In the genomic region with DNA sequence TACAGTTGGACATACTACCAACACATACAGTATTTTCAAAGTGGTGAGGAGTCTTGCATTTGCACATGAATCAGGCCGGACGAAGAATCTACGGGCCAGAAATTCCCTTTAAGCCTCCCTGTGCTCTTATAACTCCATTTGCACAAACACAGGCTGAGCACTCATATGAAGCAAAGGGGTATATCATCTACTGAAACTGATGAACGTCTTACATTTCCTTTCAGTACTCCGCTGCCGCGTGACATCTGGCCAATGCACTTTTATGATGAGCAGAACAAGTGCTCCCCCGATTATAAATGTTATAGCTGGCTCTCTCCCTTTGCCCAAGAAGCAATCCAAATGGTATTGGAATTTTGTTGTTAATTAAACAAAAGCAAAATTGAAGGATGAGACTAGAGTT, we compare ENCODE assay signal across 14 cellular contexts.
DNase-seq lines count a peak whose midpoint lies in the region; ATAC-seq and TF ChIP-seq lines count a peak whose summit lies in the region.
"Had no signal": no experiment of that assay in that cellular context is flagged by ENCODE, and none has a peak within 500 bp of the region (broad histone marks: within the 10 kb centered on the region; RNA-seq: fewer than 3 reads in every experiment).

No MANE protein-coding gene starts in this region.

- POLR2A ChIA-PET in WTC11 (lab: Charles Lee): no interaction called here

- peaks cover 29% of the 10 kb centered on the region for H3K4me1 ChIP-seq in lower lobe of right lung
- H3K4me1 ChIP-seq in upper lobe of right lung: no peaks in the 10 kb centered on the region

- H3K36me3 ChIP-seq in lower lobe of right lung: no peaks in the 10 kb centered on the region
- no peaks in the 10 kb centered on the region for H3K36me3 ChIP-seq in upper lobe of right lung

- peaks cover 13% of the 10 kb centered on the region for H3K36me3 Mint-ChIP-seq in activated naive CD4-positive, alpha-beta T cell treated with anti-CD3 and anti-CD28 coated beads, Interleukin-2, amount 10 ng/mL, durations not matched to agents 7 days and 5 days
- H3K36me3 Mint-ChIP-seq in WTC11: no peaks in the 10 kb centered on the region

- H3K27me3 ChIP-seq in lower lobe of right lung (ENCODE audit: low read depth): no peaks in the 10 kb centered on the region
- no peaks in the 10 kb centered on the region for H3K27me3 ChIP-seq in upper lobe of right lung

- CTCF ChIA-PET in activated naive CD4-positive, alpha-beta T cell treated with anti-CD3 and anti-CD28 coated beads, Interleukin-2, amount 10 ng/mL, durations not matched to agents 7 days and 5 days (lab: Charles Lee): interaction anchor here (0.7 to 6.3 kb wide), 4 partner anchors 69 to 343 kb away, joined by 3 to 83 read pairs (median 4); no protein-coding TSS in a partner anchor
- CTCF ChIA-PET in WTC11 (lab: Charles Lee): interaction anchor here (0.7 to 1.6 kb wide), 2 partner anchors 199 to 328 kb away, joined by 3 to 5 read pairs; no protein-coding TSS in a partner anchor

- peaks cover 72% of the 10 kb centered on the region for H3K4me1 Mint-ChIP-seq in activated naive CD4-positive, alpha-beta T cell treated with anti-CD3 and anti-CD28 coated beads, Interleukin-2, amount 10 ng/mL, durations not matched to agents 7 days and 5 days
- peaks cover 33% of the 10 kb centered on the region for H3K4me1 Mint-ChIP-seq in WTC11

- peak; percentile 81 for DNase-seq in activated effector memory CD4-positive, alpha-beta T cell treated with anti-CD3 and anti-CD28 coated beads, Interleukin-2, amount 50 U/mL, for 16 hours
- DNase-seq in activated effector memory CD4-positive, alpha-beta T cell treated with Interleukin-2 at 50 U/mL for 16 hours: no peak
- peak; percentile 58 for DNase-seq in activated naive CD4-positive, alpha-beta T cell treated with anti-CD3 and anti-CD28 coated beads, Interleukin-2, amount 10 ng/mL, durations not matched to agents 7 days and 5 days
- no peak for DNase-seq in lower lobe of right lung
- DNase-seq in upper lobe of right lung: no peak
- no peak for DNase-seq in WTC11 (ENCODE audit: low spot score)
- DNase-seq: caudate nucleus, H9, NCI-H2029 treated with DMSO at 0.1 percent for 48 hours had no signal

- H3K4me3 ChIP-seq in lower lobe of right lung (peak overlapping the region; percentile 1), upper lobe of right lung (peak overlapping the region; percentile 75)
- H3K4me3 ChIP-seq: lung had no signal

- H3K27ac ChIP-seq in lower lobe of right lung (peak overlapping the region; percentile 0), upper lobe of right lung (no peak overlapping the region)
- H3K27ac ChIP-seq: HL-60 had no signal

- peaks cover 11% of the 10 kb centered on the region for H3K27me3 Mint-ChIP-seq in activated naive CD4-positive, alpha-beta T cell treated with anti-CD3 and anti-CD28 coated beads, Interleukin-2, amount 10 ng/mL, durations not matched to agents 7 days and 5 days
- H3K27me3 Mint-ChIP-seq in WTC11 (ENCODE audit: low read depth): peaks cover 34% of the 10 kb centered on the region

- H3K9me3 Mint-ChIP-seq in activated naive CD4-positive, alpha-beta T cell treated with anti-CD3 and anti-CD28 coated beads, Interleukin-2, amount 10 ng/mL, durations not matched to agents 7 days and 5 days: no peaks in the 10 kb centered on the region
- H3K9me3 Mint-ChIP-seq in WTC11: no peaks in the 10 kb centered on the region
- H3K9me3 Mint-ChIP-seq: H9 had no signal

- peak overlapping the region; percentile 83 for H3K27ac Mint-ChIP-seq in activated naive CD4-positive, alpha-beta T cell treated with anti-CD3 and anti-CD28 coated beads, Interleukin-2, amount 10 ng/mL, durations not matched to agents 7 days and 5 days
- no peak overlapping the region for H3K27ac Mint-ChIP-seq in WTC11
- H3K27ac Mint-ChIP-seq: H9 had no signal

- no peaks in the 10 kb centered on the region for H3K9me3 ChIP-seq in lower lobe of right lung
- H3K9me3 ChIP-seq in upper lobe of right lung: no peaks in the 10 kb centered on the region

- intact Hi-C loops in lower lobe of right lung (cut with DNase I) (loop anchor here (5.0 kb wide), 1 partner anchor 328 kb away; no protein-coding TSS in a partner anchor), upper lobe of right lung (cut with DNase I) (no loop called here)

- peak overlapping the region; percentile 74 for H3K4me3 Mint-ChIP-seq in activated naive CD4-positive, alpha-beta T cell treated with anti-CD3 and anti-CD28 coated beads, Interleukin-2, amount 10 ng/mL, durations not matched to agents 7 days and 5 days
- H3K4me3 Mint-ChIP-seq in WTC11: no peak overlapping the region
- H3K4me3 Mint-ChIP-seq: H9 had no signal

- no peak for ATAC-seq in lower lobe of right lung
- no peak for ATAC-seq in upper lobe of right lung
- no peak for ATAC-seq in HG03097 (IDR thresholded peaks at IDR 0.05; ENCODE audit: low FRiP score, unreplicated experiment)
- ATAC-seq in HG03342 (IDR thresholded peaks at IDR 0.05; ENCODE audit: unreplicated experiment): no peak
- no peak for ATAC-seq in WTC11
- ATAC-seq: Right ventricle myocardium inferior had no signal

- TF ChIP-seq CTCF in lower lobe of right lung (IDR thresholded peaks at IDR 0.05): no peak
- no peak for TF ChIP-seq CTCF in upper lobe of right lung (IDR thresholded peaks at IDR 0.05)
- no peak for TF ChIP-seq CTCF in WTC11 (IDR thresholded peaks at IDR 0.05)

TF ChIP-seq in WTC11, 78 proteins besides CTCF, POLR2A, EP300 and RAD21:
- TF ChIP-seq ZNF317 (CRISPR knock-in tag; IDR thresholded peaks at IDR 0.05; ENCODE audit: borderline replicate concordance, low read depth) (no peak), MXD4 (CRISPR knock-in tag; IDR thresholded peaks at IDR 0.05; ENCODE audit: borderline replicate concordance) (no peak)

Comparison
In these comparisons a context has a peak if more than half of its experiments do, and no peak if none do; other contexts are left out.
1. DNase-seq: peak in activated effector memory CD4-positive, alpha-beta T cell treated with anti-CD3 and anti-CD28 coated beads, Interleukin-2, amount 50 U/mL, for 16 hours (single experiment) and activated naive CD4-positive, alpha-beta T cell treated with anti-CD3 and anti-CD28 coated beads, Interleukin-2, amount 10 ng/mL, durations not matched to agents 7 days and 5 days (single experiment); none in activated effector memory CD4-positive, alpha-beta T cell treated with Interleukin-2 at 50 U/mL for 16 hours (single experiment), lower lobe of right lung (single experiment), upper lobe of right lung (single experiment) and WTC11 (single experiment).